ENCODE assay signal across 10 cellular contexts in genomic region chr5:171363249-171363648, GRCh38. TPM values are rescaled to one million over a fixed set of nuclear protein-coding genes. Genes with fewer than 3 reads are reported as not detected.
A peak's percentile ranks its signal among the peaks of the same experiment; 100 is the strongest.
DNase-seq lines count a peak whose midpoint lies in the region; FAIRE-seq and TF ChIP-seq lines count a peak whose summit lies in the region.
"Not testable (repeated sequence)": the region's sequence is repeated elsewhere in the genome, so short reads cannot be mapped to it uniquely, and the experiment has no call there.
"Had no signal": no experiment of that assay in that cellular context is flagged by ENCODE, and none has a peak within 500 bp of the region (broad histone marks: within the 10 kb centered on the region; RNA-seq: fewer than 3 reads in every experiment).

No MANE protein-coding gene starts in this region.

- H3K27me3 Mint-ChIP-seq in chondrocyte (ENCODE audit: low read depth) = not testable (repeated sequence)

- H2AFZ ChIP-seq in OCI-LY3 (ENCODE audit: low read depth, low read length) = not testable (repeated sequence)

- H3K27ac Mint-ChIP-seq in chondrocyte (ENCODE audit: unreplicated experiment) = peak overlapping the region; percentile 32

- intact Hi-C loops in kidney (cut with DNase I); spleen (cut with DNase I; ENCODE audit: low total_unique reads): not testable (repeated sequence)

- CTCF ChIA-PET in HEK293 (lab: Yijun Ruan, JAX) = interaction anchor here (0.6 to 1.2 kb wide), 2 partner anchors 9 to 156 kb away, joined by 3 to 5 read pairs; no protein-coding TSS in a partner anchor

- 91 to 97% (median 96%) methylated on average over 3 of the region's 3 CpGs for WGBS in spleen, 5 donors

- POLR2A ChIA-PET in HEK293 (lab: Yijun Ruan, JAX) = not testable (repeated sequence)

- not testable (repeated sequence) for H3K27ac ChIP-seq in HEK293 (ENCODE audit: extremely low read depth, low read depth, low read length); OCI-LY3 (ENCODE audit: low read length); kidney (ENCODE audit: low read depth in 2 of 2, low read length in 2 of 2); spleen

- not testable (repeated sequence) for H3K36me3 ChIP-seq in HEK293 (ENCODE audit: control insufficient read depth in 2 of 2, insufficient read depth in 1 of 2, low read length in 2 of 2); OCI-LY3 (replicated peaks; ENCODE audit: low read depth, low read length); kidney (ENCODE audit: control insufficient read depth in 1 of 2, insufficient read depth in 2 of 2, low read length in 2 of 2); spleen

- not testable (repeated sequence) for TF ChIP-seq POLR2A in spleen (IDR thresholded peaks at IDR 0.05)

- FAIRE-seq in kidney (lab: Jason Lieb, UNC) = not testable (repeated sequence)

- not testable (repeated sequence) for H3K9me3 Mint-ChIP-seq in chondrocyte (ENCODE audit: low read depth)

- H3K4me1 ChIP-seq in HEK293 (ENCODE audit: control insufficient read depth, insufficient read depth, low read length); kidney (ENCODE audit: control insufficient read depth in 1 of 2, insufficient read depth in 1 of 2, low read depth in 1 of 2, low read length in 2 of 2); spleen: not testable (repeated sequence)
- peaks cover 16% of the 10 kb centered on the region for H3K4me1 ChIP-seq in OCI-LY3 (ENCODE audit: low read length)

- not testable (repeated sequence) for H3K4me3 Mint-ChIP-seq in chondrocyte (ENCODE audit: unreplicated experiment)

- H3K4me3 ChIP-seq in HEK293 (ENCODE audit: low read depth, low read length); OCI-LY3 (ENCODE audit: low read length); kidney (ENCODE audit: low read length in 2 of 2); spleen: not testable (repeated sequence)

- not testable (repeated sequence) for H3K79me2 ChIP-seq in OCI-LY3 (ENCODE audit: low read length)

- H3K27me3 ChIP-seq in OCI-LY3 (ENCODE audit: low read depth, low read length) (peaks cover 15% of the 10 kb centered on the region; the same call in 1 of the 2 replicates), spleen (replicated peaks in 1 of 7) (peaks cover 0 to 31% (median 6%) of the 10 kb centered on the region in 7 donors)

- not testable (repeated sequence) for H3K36me3 Mint-ChIP-seq in chondrocyte (ENCODE audit: low read depth)

- not testable (repeated sequence) for H3K4me1 Mint-ChIP-seq in chondrocyte (ENCODE audit: low read depth)

- not testable (repeated sequence) for H3K9ac ChIP-seq in OCI-LY3 (ENCODE audit: low read length); kidney (ENCODE audit: low read length in 2 of 2)

- H4K20me1 ChIP-seq in OCI-LY3 (ENCODE audit: insufficient read depth, low read length) = not testable (repeated sequence)

- DNase-seq in chondrocyte (ENCODE audit: low spot score) (peak; percentile 12), kidney (peak; percentile 2), spleen (peak; percentile 16)

- not testable (repeated sequence) for TF ChIP-seq CTCF in HEK293 (tag by site-specific recombination; IDR thresholded peaks at IDR 0.05); OCI-LY3 (IDR thresholded peaks at IDR 0.05; ENCODE audit: low read depth, low read length); chondrocyte (IDR thresholded peaks at IDR 0.05); kidney (IDR thresholded peaks at IDR 0.05; ENCODE audit: borderline replicate concordance, extremely low read depth, insufficient read depth); spleen (IDR thresholded peaks at IDR 0.05 in 8 of 11, conservative IDR thresholded peaks at IDR 0.05 in 3 of 11)

- not testable (repeated sequence) for H3K9me3 ChIP-seq in HEK293 (ENCODE audit: control insufficient read depth, insufficient read depth, low read depth, low read length); OCI-LY3 (ENCODE audit: insufficient read depth, low read length); kidney (ENCODE audit: control insufficient read depth in 1 of 2, low read length in 2 of 2); spleen

- H3K4me2 ChIP-seq in OCI-LY3 (ENCODE audit: low read length) = peak overlapping the region; percentile 36

TF ChIP-seq in HEK293, 187 proteins besides CTCF, POLR2A, EP300 and RAD21:
- peak; percentile 90 for TF ChIP-seq ZNF121 (tag by site-specific recombination; IDR thresholded peaks at IDR 0.05)

RNA-seq across cellular contexts. Expression of gene NPM1, which starts 24.4 kb away (rescaled TPM):
- total RNA-seq in chondrocyte (774 to 814 TPM (median 795 TPM) in 3 replicates), kidney (612 TPM), spleen (100 to 1,000 TPM; 441 to 681 (median 572) TPM)
- polyA plus RNA-seq in kidney (ENCODE audit: insufficient read depth, low read depth, low replicate concordance) (611 TPM), spleen (1,000 to 10,000 TPM; 1,521 to 2,472 (median 2,090) TPM)

RNA-seq across cellular contexts. Expression of gene TLX3, which starts 54.2 kb away (rescaled TPM):
- not detected in 3 replicates for total RNA-seq in chondrocyte
- not detected for total RNA-seq in kidney
- not detected for polyA plus RNA-seq in kidney (ENCODE audit: insufficient read depth, low read depth, low replicate concordance)
- not detected for total RNA-seq in spleen
- polyA plus RNA-seq in spleen = not detected
- total RNA-seq: A673; Caco-2; CD4-positive, alpha-beta T cell; CD8-positive, alpha-beta T cell had no signal
- polyA plus RNA-seq: AG04450 had no signal

RNA-seq across cellular contexts. Expression of gene FGF18, which starts 56.2 kb away (rescaled TPM):
- 1.7 to 18.1 TPM (median 2.1 TPM) in 3 replicates for total RNA-seq in chondrocyte
- 1.8 TPM for total RNA-seq in kidney
- polyA plus RNA-seq in kidney (ENCODE audit: insufficient read depth, low read depth, low replicate concordance) = 0.39 TPM
- total RNA-seq in spleen = under 1 TPM in 6 of 7 donors, not detected in 1; 0.22 to 0.74 (median 0.33) TPM
- polyA plus RNA-seq in spleen = under 1 TPM; 0.32 to 0.74 (median 0.33) TPM
